Comparison of ENCODE assay signal across 10 cellular contexts in the genomic region with DNA sequence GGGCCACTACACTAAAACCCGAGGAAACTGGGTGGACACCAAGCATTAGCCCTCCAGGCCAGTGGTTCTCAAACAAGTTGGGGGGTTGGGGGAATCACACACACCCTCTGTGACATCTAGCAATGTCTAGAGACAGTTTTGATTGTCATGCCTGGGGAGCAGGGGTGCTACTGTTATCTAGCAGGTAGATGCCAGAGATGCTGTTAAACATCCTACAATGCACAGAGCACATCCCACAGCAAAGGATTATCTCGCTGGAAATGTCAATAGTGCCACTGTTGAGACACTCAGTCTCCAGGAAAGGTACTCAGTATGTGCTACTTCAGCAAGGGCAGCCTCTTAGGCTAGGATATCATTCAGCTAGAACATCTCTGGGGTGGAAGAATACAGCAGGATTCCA. TPM values are rescaled to one million over a fixed set of nuclear protein-coding genes. Genes with fewer than 3 reads are reported as not detected.
DNase-seq lines count a peak whose midpoint lies in the region; ATAC-seq and TF ChIP-seq lines count a peak whose summit lies in the region.
"Had no signal": no experiment of that assay in that cellular context is flagged by ENCODE, and none has a peak within 500 bp of the region (broad histone marks: within the 10 kb centered on the region; RNA-seq: fewer than 3 reads in every experiment).

No MANE protein-coding gene starts in this region.

- intact Hi-C loops in Caco-2 (cut with micrococcal nuclease; ENCODE audit: unreplicated experiment): no loop called here

- H3K79me2 ChIP-seq in neural cell (replicated peaks; ENCODE audit: insufficient read depth, low read length): peaks cover 16% of the 10 kb centered on the region

- CTCF ChIA-PET in Caco-2 (lab: Charles Lee): no interaction called here

- WGBS in ectodermal cell, 2 experiments: 46 to 56% methylated on average over 2 of the region's 2 CpGs

- no peaks in the 10 kb centered on the region for H3F3A ChIP-seq in neural cell (ENCODE audit: insufficient read depth, low read length, poor library complexity, severe bottlenecking)

- no peak for TF ChIP-seq CTCF in Caco-2 (IDR thresholded peaks at IDR 0.05; ENCODE audit: insufficient read depth in 1 of 2, low read depth in 1 of 2, low read length in 1 of 2, severe bottlenecking in 1 of 2, unreplicated experiment in 1 of 2)
- no peak for TF ChIP-seq CTCF in neural cell (IDR thresholded peaks at IDR 0.05; ENCODE audit: poor library complexity, severe bottlenecking)

- H2AFZ ChIP-seq in neural cell (ENCODE audit: low read depth, low read length): no peak overlapping the region

- H3K4me1 Mint-ChIP-seq in Caco-2 (ENCODE audit: low read depth, unreplicated experiment): peaks cover 6% of the 10 kb centered on the region

- H3K4me1 ChIP-seq in Caco-2 (0 out of 2 replicates have a peak, but pooled peaks cover 4% of the 10 kb centered on the region), ectodermal cell (ENCODE audit: control insufficient read depth, insufficient read depth, low read length) (peaks cover 4% of the 10 kb centered on the region)

- no peaks in the 10 kb centered on the region for H4K20me1 ChIP-seq in neural cell (ENCODE audit: insufficient read depth)

- ATAC-seq in GM18870 (IDR thresholded peaks at IDR 0.05; ENCODE audit: unreplicated experiment) (no peak), GM18498 (IDR thresholded peaks at IDR 0.05; ENCODE audit: unreplicated experiment) (no peak), HG03159 (IDR thresholded peaks at IDR 0.05; ENCODE audit: unreplicated experiment) (no peak)

- H3K27ac ChIP-seq in ectodermal cell (ENCODE audit: insufficient read depth, low read depth, low read length, poor library complexity, severe bottlenecking) (no peak overlapping the region), neural cell (ENCODE audit: low read length) (no peak overlapping the region)

- H3K9ac ChIP-seq in neural cell (ENCODE audit: low read length): no peak overlapping the region

- no peak for TF ChIP-seq RAD21 in neural cell (conservative IDR thresholded peaks at IDR 0.05)

- H3K36me3 ChIP-seq in Caco-2 (ENCODE audit: control insufficient read depth, insufficient read depth, low read length) (no peaks in the 10 kb centered on the region), MG63 (peaks cover 6% of the 10 kb centered on the region), ectodermal cell (ENCODE audit: control insufficient read depth, insufficient read depth, low read length) (no peaks in the 10 kb centered on the region), neural cell (ENCODE audit: insufficient read depth, low read length) (no peaks in the 10 kb centered on the region)

- peak overlapping the region; percentile 83 for H3K4me3 Mint-ChIP-seq in Caco-2 (ENCODE audit: unreplicated experiment)

- H3K36me3 Mint-ChIP-seq in Caco-2 (ENCODE audit: insufficient read depth, unreplicated experiment): peaks cover 16% of the 10 kb centered on the region

- POLR2A ChIA-PET in Caco-2 (lab: Charles Lee): no interaction called here

- peak overlapping the region; percentile 68 for H3K4me2 ChIP-seq in neural cell (ENCODE audit: low read length)

- H3K27me3 ChIP-seq in Caco-2 (replicated peaks; ENCODE audit: control insufficient read depth, insufficient read depth, low read length) (no peaks in the 10 kb centered on the region), MG63 (no peaks in the 10 kb centered on the region), ectodermal cell (ENCODE audit: control insufficient read depth, insufficient read depth, low read length, poor library complexity, severe bottlenecking) (no peaks in the 10 kb centered on the region), neural cell (ENCODE audit: insufficient read depth, low read depth, low read length) (no peaks in the 10 kb centered on the region)

- H3K9me3 ChIP-seq in Caco-2 (no peaks in the 10 kb centered on the region), MG63 (no peaks in the 10 kb centered on the region), ectodermal cell (ENCODE audit: control insufficient read depth, low read length) (no peaks in the 10 kb centered on the region), neural cell (ENCODE audit: low read length) (no peaks in the 10 kb centered on the region)

- DNase-seq in Caco-2 (no peak), MG63 (no peak), NCI-H1092 (lab: John Stamatoyannopoulos, UW) (no peak)
- DNase-seq: aorta, NCI-H446 had no signal

- no peaks in the 10 kb centered on the region for H3K27me3 Mint-ChIP-seq in Caco-2 (ENCODE audit: insufficient read depth, unreplicated experiment)

- no peak for TF ChIP-seq EP300 in neural cell (conservative IDR thresholded peaks at IDR 0.05; ENCODE audit: poor library complexity, severe bottlenecking)

- no peaks in the 10 kb centered on the region for H3K9me3 Mint-ChIP-seq in Caco-2 (ENCODE audit: unreplicated experiment)

- H3K9me2 ChIP-seq in neural cell (ENCODE audit: insufficient read depth, low read length): no peaks in the 10 kb centered on the region

- no TSS peak for BruUV-seq in Caco-2 (replicated peaks; lab: Mats Ljungman, UMichigan)

- peak overlapping the region; percentile 76 for H3K4me3 ChIP-seq in Caco-2 (ENCODE audit: low read depth, low read length)
- peak overlapping the region; percentile 68 for H3K4me3 ChIP-seq in MG63
- peak overlapping the region; percentile 78 for H3K4me3 ChIP-seq in ectodermal cell (ENCODE audit: insufficient read depth, low read depth, low read length)
- H3K4me3 ChIP-seq in neural cell (ENCODE audit: low read length): peak overlapping the region; percentile 77

- H3K27ac Mint-ChIP-seq in Caco-2 (ENCODE audit: unreplicated experiment): peak overlapping the region; percentile 98

TF ChIP-seq in neural cell, 6 proteins besides CTCF, POLR2A, EP300 and RAD21:
- TF ChIP-seq MXI1 (conservative IDR thresholded peaks at IDR 0.05; ENCODE audit: poor library complexity, severe bottlenecking): no peak
- TF ChIP-seq TAF1 (IDR thresholded peaks at IDR 0.05; ENCODE audit: low read depth): no peak
- TF ChIP-seq POLR2AphosphoS5 (IDR thresholded peaks at IDR 0.05): no peak
- TF ChIP-seq EZH2 (IDR thresholded peaks at IDR 0.05; ENCODE audit: borderline replicate concordance, insufficient read depth, low read length, poor library complexity, severe bottlenecking): no peak
- no peak for TF ChIP-seq SMC3 (conservative IDR thresholded peaks at IDR 0.05; ENCODE audit: poor library complexity)
- TF ChIP-seq, protein P1, sequence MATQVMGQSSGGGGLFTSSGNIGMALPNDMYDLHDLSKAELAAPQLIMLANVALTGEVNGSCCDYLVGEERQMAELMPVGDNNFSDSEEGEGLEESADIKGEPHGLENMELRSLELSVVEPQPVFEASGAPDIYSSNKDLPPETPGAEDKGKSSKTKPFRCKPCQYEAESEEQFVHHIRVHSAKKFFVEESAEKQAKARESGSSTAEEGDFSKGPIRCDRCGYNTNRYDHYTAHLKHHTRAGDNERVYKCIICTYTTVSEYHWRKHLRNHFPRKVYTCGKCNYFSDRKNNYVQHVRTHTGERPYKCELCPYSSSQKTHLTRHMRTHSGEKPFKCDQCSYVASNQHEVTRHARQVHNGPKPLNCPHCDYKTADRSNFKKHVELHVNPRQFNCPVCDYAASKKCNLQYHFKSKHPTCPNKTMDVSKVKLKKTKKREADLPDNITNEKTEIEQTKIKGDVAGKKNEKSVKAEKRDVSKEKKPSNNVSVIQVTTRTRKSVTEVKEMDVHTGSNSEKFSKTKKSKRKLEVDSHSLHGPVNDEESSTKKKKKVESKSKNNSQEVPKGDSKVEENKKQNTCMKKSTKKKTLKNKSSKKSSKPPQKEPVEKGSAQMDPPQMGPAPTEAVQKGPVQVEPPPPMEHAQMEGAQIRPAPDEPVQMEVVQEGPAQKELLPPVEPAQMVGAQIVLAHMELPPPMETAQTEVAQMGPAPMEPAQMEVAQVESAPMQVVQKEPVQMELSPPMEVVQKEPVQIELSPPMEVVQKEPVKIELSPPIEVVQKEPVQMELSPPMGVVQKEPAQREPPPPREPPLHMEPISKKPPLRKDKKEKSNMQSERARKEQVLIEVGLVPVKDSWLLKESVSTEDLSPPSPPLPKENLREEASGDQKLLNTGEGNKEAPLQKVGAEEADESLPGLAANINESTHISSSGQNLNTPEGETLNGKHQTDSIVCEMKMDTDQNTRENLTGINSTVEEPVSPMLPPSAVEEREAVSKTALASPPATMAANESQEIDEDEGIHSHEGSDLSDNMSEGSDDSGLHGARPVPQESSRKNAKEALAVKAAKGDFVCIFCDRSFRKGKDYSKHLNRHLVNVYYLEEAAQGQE (IDR thresholded peaks at IDR 0.05; ENCODE audit: borderline replicate concordance): no peak
TF ChIP-seq in neural cell: peak in this region for 0.

RNA-seq across cellular contexts. Expression of a gene that starts 1.3 kb away (rescaled TPM):
- 92.4 and 102 TPM in 2 replicates for total RNA-seq in Caco-2 (2022)
- total RNA-seq in MG63 (2014; rRNA removed; shearing (Covaris generic); ENCODE audit: low replicate concordance): 5.2 and 9.9 TPM in 2 replicates
- polyA plus RNA-seq in ectodermal cell (2013, experiment 1 of 4): 113 TPM
- polyA plus RNA-seq in ectodermal cell (2013, experiment 2 of 4): 127 TPM
- polyA plus RNA-seq in ectodermal cell (2013, experiment 3 of 4): 85.8 TPM
- 98.0 TPM for polyA plus RNA-seq in ectodermal cell (2013, experiment 4 of 4)
- 11.4 and 12.2 TPM in 2 replicates for polyA plus RNA-seq in neural cell
- 35.8 and 46.3 TPM in 2 replicates for polyA minus RNA-seq in neural cell

RNA-seq across cellular contexts. Expression of a gene that starts 1.5 kb away (rescaled TPM):
- total RNA-seq in Caco-2 (2022): 0.88 and 0.95 TPM in 2 replicates
- not detected in 2 replicates for total RNA-seq in MG63 (2014; rRNA removed; shearing (Covaris generic); ENCODE audit: low replicate concordance)
- 2.1 TPM for polyA plus RNA-seq in ectodermal cell (2013, experiment 1 of 4)
- polyA plus RNA-seq in ectodermal cell (2013, experiment 2 of 4): 1.3 TPM
- 1.6 TPM for polyA plus RNA-seq in ectodermal cell (2013, experiment 3 of 4)
- 2.3 TPM for polyA plus RNA-seq in ectodermal cell (2013, experiment 4 of 4)
- polyA plus RNA-seq in neural cell: 0.84 and 2.2 TPM in 2 replicates
- polyA minus RNA-seq in neural cell: 0.69 and 1.2 TPM in 2 replicates

RNA-seq across cellular contexts. Expression of a gene that starts 13.0 kb away (rescaled TPM):
- 129 and 137 TPM in 2 replicates for total RNA-seq in Caco-2 (2022)
- total RNA-seq in MG63 (2014; rRNA removed; shearing (Covaris generic); ENCODE audit: low replicate concordance): 162 and 166 TPM in 2 replicates
- polyA plus RNA-seq in ectodermal cell (2013, experiment 1 of 4): 106 TPM
- 95.0 TPM for polyA plus RNA-seq in ectodermal cell (2013, experiment 2 of 4)
- 89.7 TPM for polyA plus RNA-seq in ectodermal cell (2013, experiment 3 of 4)
- 95.2 TPM for polyA plus RNA-seq in ectodermal cell (2013, experiment 4 of 4)
- 111 and 112 TPM in 2 replicates for polyA plus RNA-seq in neural cell
- 43.5 and 52.8 TPM in 2 replicates for polyA minus RNA-seq in neural cell
